ENCODE assay signal across 22 cellular contexts in genomic region chr7:111262293-111263116, GRCh38.
DNase-seq lines count a peak whose midpoint lies in the region; ATAC-seq and TF ChIP-seq lines count a peak whose summit lies in the region.
"Had no signal": no experiment of that assay in that cellular context is flagged by ENCODE, and none has a peak within 500 bp of the region (broad histone marks: within the 10 kb centered on the region; RNA-seq: fewer than 3 reads in every experiment).

No MANE protein-coding gene starts in this region.

- H3K36me3 Mint-ChIP-seq in central memory CD8-positive, alpha-beta T cell (ENCODE audit: insufficient read depth) = no peaks in the 10 kb centered on the region
- no peaks in the 10 kb centered on the region for H3K36me3 Mint-ChIP-seq in Caco-2 (ENCODE audit: insufficient read depth, unreplicated experiment)
- H3K36me3 Mint-ChIP-seq: CD14-positive monocyte had no signal

- BruUV-seq in Caco-2 (replicated peaks; lab: Mats Ljungman, UMichigan) = no TSS peak

- intact Hi-C loops in Caco-2 (cut with micrococcal nuclease; ENCODE audit: unreplicated experiment) = no loop called here

- TF ChIP-seq CTCF in SK-N-SH (IDR thresholded peaks at IDR 0.05) (no peak), Caco-2 (IDR thresholded peaks at IDR 0.05; ENCODE audit: insufficient read depth in 1 of 2, low read depth in 1 of 2, low read length in 1 of 2, severe bottlenecking in 1 of 2, unreplicated experiment in 1 of 2) (no peak)

- no peak for TF ChIP-seq RAD21 in SK-N-SH (IDR thresholded peaks at IDR 0.05; ENCODE audit: low read length)

- no peak; a peak in 1 of 4 replicates for TF ChIP-seq EP300 in SK-N-SH (IDR thresholded peaks at IDR 0.05; ENCODE audit: borderline replicate concordance in 1 of 2, low read depth in 1 of 2, low read length in 1 of 2)

- no peak overlapping the region for H3K9ac ChIP-seq in SK-N-SH
- no peak overlapping the region for H3K9ac ChIP-seq in subcutaneous abdominal adipose tissue (ENCODE audit: low read length in 5 of 5)

- H3K79me2 ChIP-seq in SK-N-SH (ENCODE audit: insufficient read depth) = no peaks in the 10 kb centered on the region

- no peak overlapping the region for H2AFZ ChIP-seq in SK-N-SH (ENCODE audit: low read depth)
- H2AFZ ChIP-seq: GM23338 had no signal

- WGBS in SK-N-SH (ENCODE audit: low lambda C conversion rate) = 92% methylated on average over 4 of the region's 4 CpGs

- peak overlapping the region; percentile 2 for H3K27ac Mint-ChIP-seq in central memory CD8-positive, alpha-beta T cell (ENCODE audit: low read depth)
- H3K27ac Mint-ChIP-seq in Caco-2 (ENCODE audit: unreplicated experiment) = no peak overlapping the region
- H3K27ac Mint-ChIP-seq: B cell; CD14-positive monocyte; GM23338; H9; T-helper 1 cell treated with Interleukin-12 subunit alpha and Interleukin-12 subunit beta and Interleukin-4 antibody, amounts not matched to agents 30 μg/mL and 1 μg/mL, for 36 hours had no signal

- H3K4me3 ChIP-seq in SK-N-SH (ENCODE audit: low read depth in 2 of 2, low read length in 1 of 2) = no peak overlapping the region
- no peak overlapping the region for H3K4me3 ChIP-seq in subcutaneous abdominal adipose tissue (ENCODE audit: low read depth in 1 of 5, low read length in 5 of 5)
- no peak overlapping the region for H3K4me3 ChIP-seq in Caco-2 (ENCODE audit: low read depth, low read length)
- H3K4me3 ChIP-seq: GM23338, MG63 had no signal

- H3K27ac ChIP-seq in SK-N-SH (ENCODE audit: low read depth in 2 of 2, low read length in 1 of 2) (no peak overlapping the region; a peak in 1 of 4 replicates), subcutaneous abdominal adipose tissue (ENCODE audit: low read depth, low read length) (peak overlapping the region; percentile 55)

- POLR2A ChIA-PET in SK-N-SH (lab: Yijun Ruan, JAX) = no interaction called here
- POLR2A ChIA-PET in Caco-2 (lab: Charles Lee) = no interaction called here

- H3K4me1 ChIP-seq in SK-N-SH (ENCODE audit: control insufficient read depth in 1 of 2, insufficient read depth in 2 of 2, low read depth in 1 of 2, low read length in 1 of 2) (peaks cover 9 to 12% of the 10 kb centered on the region in 2 experiments; a peak in 3 of 4 replicates), subcutaneous abdominal adipose tissue (ENCODE audit: control insufficient read depth in 5 of 5, insufficient read depth in 5 of 5, low read length in 5 of 5) (peaks cover 0 to 41% (median 15%) of the 10 kb centered on the region in 5 donors), Caco-2 (peaks cover 6% of the 10 kb centered on the region; the same call in 1 of the 2 replicates)

- H3K9me3 ChIP-seq in SK-N-SH (no peaks in the 10 kb centered on the region), subcutaneous abdominal adipose tissue (ENCODE audit: control insufficient read depth in 5 of 5, low read length in 5 of 5) (no peaks in the 10 kb centered on the region), Caco-2 (no peaks in the 10 kb centered on the region)
- H3K9me3 ChIP-seq: MG63 had no signal

- CTCF ChIA-PET in SK-N-SH (lab: Yijun Ruan, JAX) = interaction anchor here (1.2 kb wide), 1 partner anchor 10 kb away, joined by 3 read pairs; no protein-coding TSS in a partner anchor
- CTCF ChIA-PET in Caco-2 (lab: Charles Lee) = no interaction called here

- H3F3A ChIP-seq in SK-N-SH (replicated peaks; ENCODE audit: insufficient read depth) = peaks cover 7% of the 10 kb centered on the region

- H3K4me1 Mint-ChIP-seq in central memory CD8-positive, alpha-beta T cell = no peaks in the 10 kb centered on the region
- H3K4me1 Mint-ChIP-seq in Caco-2 (ENCODE audit: low read depth, unreplicated experiment) = peaks cover 20% of the 10 kb centered on the region
- H3K4me1 Mint-ChIP-seq: B cell; CD14-positive monocyte; CD8-positive, alpha-beta memory T cell had no signal

- no peaks in the 10 kb centered on the region for H3K27me3 ChIP-seq in SK-N-SH (ENCODE audit: insufficient read depth)
- no peaks in the 10 kb centered on the region for H3K27me3 ChIP-seq in subcutaneous abdominal adipose tissue (ENCODE audit: control insufficient read depth in 5 of 5, insufficient read depth in 4 of 5, low read length in 5 of 5)
- H3K27me3 ChIP-seq in Caco-2 (replicated peaks; ENCODE audit: control insufficient read depth, insufficient read depth, low read length) = no peaks in the 10 kb centered on the region
- H3K27me3 ChIP-seq: MG63 had no signal

- H3K27me3 Mint-ChIP-seq in central memory CD8-positive, alpha-beta T cell = no peaks in the 10 kb centered on the region
- no peaks in the 10 kb centered on the region for H3K27me3 Mint-ChIP-seq in Caco-2 (ENCODE audit: insufficient read depth, unreplicated experiment)
- H3K27me3 Mint-ChIP-seq: B cell; CD8-positive, alpha-beta memory T cell had no signal

- no peaks in the 10 kb centered on the region for H3K9me3 Mint-ChIP-seq in central memory CD8-positive, alpha-beta T cell
- H3K9me3 Mint-ChIP-seq in Caco-2 (ENCODE audit: unreplicated experiment) = no peaks in the 10 kb centered on the region
- H3K9me3 Mint-ChIP-seq: CD8-positive, alpha-beta memory T cell; GM23338; H9; T-helper 1 cell treated with Interleukin-12 subunit alpha and Interleukin-12 subunit beta and Interleukin-4 antibody, amounts not matched to agents 30 μg/mL and 1 μg/mL, for 36 hours had no signal

- no peak overlapping the region for H3K4me3 Mint-ChIP-seq in central memory CD8-positive, alpha-beta T cell
- H3K4me3 Mint-ChIP-seq in Caco-2 (ENCODE audit: unreplicated experiment) = no peak overlapping the region
- H3K4me3 Mint-ChIP-seq: B cell; CD14-positive monocyte; CD8-positive, alpha-beta memory T cell; GM23338; H9; T-helper 1 cell treated with Interleukin-12 subunit alpha and Interleukin-12 subunit beta and Interleukin-4 antibody, amounts not matched to agents 30 μg/mL and 1 μg/mL, for 36 hours had no signal

- no peak for ATAC-seq in central memory CD8-positive, alpha-beta T cell (replicated peaks; ENCODE audit: extremely low read depth, poor library complexity, severe bottlenecking)
- no peak for ATAC-seq in stimulated activated naive CD8-positive, alpha-beta T cell treated with anti-CD3 and anti-CD28 coated beads, Interleukin-15, Interleukin-2, amounts not matched to agents 100 U/mL and 50 U/mL, for 24 hours
- ATAC-seq: GM23338 had no signal

- no peak overlapping the region for H3K4me2 ChIP-seq in SK-N-SH
- H3K4me2 ChIP-seq: GM23338 had no signal

- H3K9me2 ChIP-seq in SK-N-SH = no peaks in the 10 kb centered on the region

- no peaks in the 10 kb centered on the region for H3K36me3 ChIP-seq in SK-N-SH (replicated peaks in 1 of 2; ENCODE audit: control insufficient read depth in 1 of 2, insufficient read depth in 2 of 2, low read length in 1 of 2)
- no peaks in the 10 kb centered on the region for H3K36me3 ChIP-seq in subcutaneous abdominal adipose tissue (ENCODE audit: control insufficient read depth in 5 of 5, insufficient read depth in 5 of 5, low read length in 5 of 5)
- H3K36me3 ChIP-seq in Caco-2 (ENCODE audit: control insufficient read depth, insufficient read depth, low read length) = no peaks in the 10 kb centered on the region
- H3K36me3 ChIP-seq: MG63 had no signal

- DNase-seq in HuH-7 (ENCODE audit: low spot score) = peak; percentile 5
- DNase-seq in SK-N-SH = no peak
- DNase-seq in central memory CD8-positive, alpha-beta T cell (ENCODE audit: low spot score in 2 of 2) = no peak
- no peak for DNase-seq in stimulated activated naive CD8-positive, alpha-beta T cell treated with anti-CD3 and anti-CD28 coated beads, Interleukin-15, Interleukin-2, amounts not matched to agents 100 U/mL and 50 U/mL, for 24 hours
- DNase-seq in NCI-H510A (lab: John Stamatoyannopoulos, UW) = no peak
- no peak for DNase-seq in Caco-2
- DNase-seq: Calu3; CD8-positive, alpha-beta memory T cell; DMS153; H9; MG63; NCI-H2029; NCI-H446 treated with DMSO at 0.1 percent for 48 hours; NCI-H526 treated with DMSO at 0.1 percent for 48 hours; Right ventricle myocardium superior; RPMI8226; SW 1271 had no signal

- H4K20me1 ChIP-seq in SK-N-SH (ENCODE audit: insufficient read depth) = no peaks in the 10 kb centered on the region

TF ChIP-seq in SK-N-SH, 30 proteins besides CTCF, POLR2A, EP300 and RAD21:
- TF ChIP-seq PBX3 (IDR thresholded peaks at IDR 0.05) (no peak), RFX5 (IDR thresholded peaks at IDR 0.05; ENCODE audit: low read length) (no peak), USF2 (IDR thresholded peaks at IDR 0.05; ENCODE audit: borderline replicate concordance, low read depth, low read length) (no peak), FOXM1 (IDR thresholded peaks at IDR 0.05; ENCODE audit: low read depth) (no peak), GATA2 (CRISPR knock-in tag; IDR thresholded peaks at IDR 0.05) (peak; percentile 57; the same call in 1 of the 2 replicates), USF1 (IDR thresholded peaks at IDR 0.05; ENCODE audit: borderline replicate concordance, low read depth) (no peak), ELF1 (IDR thresholded peaks at IDR 0.05) (no peak)
